Comparison of ENCODE assay signal across 10 cellular contexts in genomic region chr14:101812071-101812470, GRCh38. TPM values are rescaled to one million over a fixed set of nuclear protein-coding genes. Genes with fewer than 3 reads are reported as not detected.
DNase-seq lines count a peak whose midpoint lies in the region; ATAC-seq and TF ChIP-seq lines count a peak whose summit lies in the region.
"Had no signal": no experiment of that assay in that cellular context is flagged by ENCODE, and none has a peak within 500 bp of the region (broad histone marks: within the 10 kb centered on the region; RNA-seq: fewer than 3 reads in every experiment).

No MANE protein-coding gene starts in this region.

- H3K36me3 Mint-ChIP-seq in activated T-cell treated with anti-CD3 and anti-CD28 coated beads, Interleukin-2, amount 50 U/mL, for 24 hours (ENCODE audit: low read depth): peaks cover 61% of the 10 kb centered on the region
- H3K36me3 Mint-ChIP-seq in activated T-cell treated with anti-CD3 and anti-CD28 coated beads, Interleukin-2, amount 50 U/mL, for 4 hours (ENCODE audit: insufficient read depth): peaks cover 16% of the 10 kb centered on the region

- peak overlapping the region; percentile 71 for H3K27ac ChIP-seq in lower lobe of right lung
- peak overlapping the region; percentile 99 for H3K27ac ChIP-seq in suprapubic skin

- no peak for DNase-seq in activated T-cell treated with anti-CD3 and anti-CD28 coated beads, Interleukin-2, amount 50 U/mL, for 24 hours
- DNase-seq in activated T-cell treated with anti-CD3 and anti-CD28 coated beads, Interleukin-2, amount 50 U/mL, for 48 hours: no peak
- no peak for DNase-seq in activated T-cell treated with anti-CD3 and anti-CD28 coated beads, Interleukin-2, amount 50 U/mL, for 4 hours
- DNase-seq in lower lobe of right lung (no peak), suprapubic skin (ENCODE audit: low spot score in 2 of 2) (no peak), islet precursor cell (no peak), NCI-H446 treated with DMSO at 0.1 percent for 48 hours (lab: John Stamatoyannopoulos, UW) (no peak)
- DNase-seq: aorta, NCI-H1092 treated with DMSO at 0.1 percent for 48 hours had no signal

- H3K4me3 Mint-ChIP-seq in activated T-cell treated with anti-CD3 and anti-CD28 coated beads, Interleukin-2, amount 50 U/mL, for 24 hours: peak overlapping the region; percentile 92
- peak overlapping the region; percentile 88 for H3K4me3 Mint-ChIP-seq in activated T-cell treated with anti-CD3 and anti-CD28 coated beads, Interleukin-2, amount 50 U/mL, for 4 hours

- H3K9me3 ChIP-seq in lower lobe of right lung (no peaks in the 10 kb centered on the region), suprapubic skin (no peaks in the 10 kb centered on the region)

- peak overlapping the region; percentile 95 for H3K27ac Mint-ChIP-seq in activated T-cell treated with anti-CD3 and anti-CD28 coated beads, Interleukin-2, amount 50 U/mL, for 24 hours

- peaks cover 69% of the 10 kb centered on the region for H3K4me1 Mint-ChIP-seq in activated T-cell treated with anti-CD3 and anti-CD28 coated beads, Interleukin-2, amount 50 U/mL, for 24 hours (ENCODE audit: low read depth)
- H3K4me1 Mint-ChIP-seq in activated T-cell treated with anti-CD3 and anti-CD28 coated beads, Interleukin-2, amount 50 U/mL, for 4 hours (ENCODE audit: low read depth): peaks cover 67% of the 10 kb centered on the region

- H3K27me3 Mint-ChIP-seq in activated T-cell treated with anti-CD3 and anti-CD28 coated beads, Interleukin-2, amount 50 U/mL, for 24 hours: no peaks in the 10 kb centered on the region
- no peaks in the 10 kb centered on the region for H3K27me3 Mint-ChIP-seq in activated T-cell treated with anti-CD3 and anti-CD28 coated beads, Interleukin-2, amount 50 U/mL, for 4 hours (ENCODE audit: low read depth)

- TF ChIP-seq POLR2A in suprapubic skin (IDR thresholded peaks at IDR 0.05): no peak

- peaks cover 11% of the 10 kb centered on the region for H3K36me3 ChIP-seq in lower lobe of right lung
- peaks cover 4% of the 10 kb centered on the region for H3K36me3 ChIP-seq in suprapubic skin

- no peak overlapping the region for H3K4me3 ChIP-seq in lower lobe of right lung
- H3K4me3 ChIP-seq in suprapubic skin: no peak overlapping the region

- 84% methylated on average over 11 of the region's 11 CpGs for WGBS in suprapubic skin

- H3K4me1 ChIP-seq in lower lobe of right lung (peaks cover 61% of the 10 kb centered on the region), suprapubic skin (peaks cover 53% of the 10 kb centered on the region)

- TF ChIP-seq EP300 in suprapubic skin (IDR thresholded peaks at IDR 0.05): no peak

- intact Hi-C loops in lower lobe of right lung (cut with DNase I): no loop called here

- TF ChIP-seq CTCF in lower lobe of right lung (IDR thresholded peaks at IDR 0.05) (no peak), suprapubic skin (IDR thresholded peaks at IDR 0.05) (no peak)

- ATAC-seq in activated T-cell treated with anti-CD3 and anti-CD28 coated beads, Interleukin-2, amount 50 U/mL, for 4 hours: no peak
- ATAC-seq in lower lobe of right lung: no peak
- no peak for ATAC-seq in HG03025 (IDR thresholded peaks at IDR 0.05; ENCODE audit: low FRiP score, unreplicated experiment)

- H3K9me3 Mint-ChIP-seq in activated T-cell treated with anti-CD3 and anti-CD28 coated beads, Interleukin-2, amount 50 U/mL, for 24 hours: no peaks in the 10 kb centered on the region
- no peaks in the 10 kb centered on the region for H3K9me3 Mint-ChIP-seq in activated T-cell treated with anti-CD3 and anti-CD28 coated beads, Interleukin-2, amount 50 U/mL, for 4 hours

- H3K27me3 ChIP-seq in lower lobe of right lung (ENCODE audit: low read depth) (no peaks in the 10 kb centered on the region), suprapubic skin (no peaks in the 10 kb centered on the region)

RNA-seq across cellular contexts. Expression of gene PPP2R5C, which starts 50.6 kb away (rescaled TPM):
- total RNA-seq in activated T-cell treated with anti-CD3 and anti-CD28 coated beads, Interleukin-2, amount 50 U/mL, for 4 hours: 100 to 1,000 TPM; 160 to 180 (median 173) TPM
- 160 TPM for total RNA-seq in lower lobe of right lung
- 100 to 1,000 TPM; 104 to 149 (median 119) TPM for total RNA-seq in suprapubic skin
